ENCODE assay signal across 32 cellular contexts in the genomic region with DNA sequence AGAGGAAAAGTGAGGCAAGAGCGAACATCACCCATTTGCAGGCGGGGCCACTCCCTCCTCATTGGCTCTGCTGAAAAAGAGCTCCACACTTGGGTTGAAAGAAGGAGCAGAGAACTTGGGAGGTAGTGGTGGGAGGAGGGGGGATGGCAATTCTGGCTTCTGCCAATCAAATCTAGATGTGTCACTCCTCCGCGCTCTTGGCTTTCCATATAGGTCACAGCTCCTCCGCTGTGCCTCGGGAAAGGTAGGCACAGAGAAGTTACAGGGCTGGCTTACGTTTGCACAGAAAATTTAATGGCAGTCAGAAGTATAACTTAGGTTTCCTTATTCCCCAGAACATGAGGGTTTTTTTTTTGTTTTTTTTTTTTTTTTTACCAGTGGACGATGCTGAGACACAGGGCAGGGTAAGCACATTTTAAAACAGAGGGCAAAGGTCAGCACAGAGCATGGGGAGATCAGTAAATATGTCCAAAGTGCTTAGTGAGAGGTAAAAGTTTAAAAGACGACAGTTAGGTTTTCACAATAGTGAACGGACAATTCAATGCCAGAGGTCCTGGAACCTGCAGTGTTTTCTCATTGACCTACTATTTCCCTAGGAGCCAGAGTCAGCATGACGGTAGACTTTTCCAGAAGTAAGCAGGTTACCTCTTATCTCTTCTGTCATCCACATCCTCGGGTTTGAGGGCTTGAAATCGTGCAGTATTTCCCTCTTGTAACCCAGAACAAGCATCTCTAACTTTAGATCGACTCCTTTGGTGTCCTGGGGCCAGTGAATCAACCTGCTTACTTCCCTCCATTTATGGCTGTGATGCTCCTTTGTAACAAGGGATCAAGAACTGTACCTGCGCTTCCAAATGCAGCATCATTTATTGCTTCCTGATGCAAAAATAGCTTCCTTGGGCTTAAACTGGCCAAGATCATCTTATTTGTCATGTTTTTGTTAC.
"Had no signal": no experiment of that assay in that cellular context is flagged by ENCODE, and none has a peak within 500 bp of the region (broad histone marks: within the 10 kb centered on the region; RNA-seq: fewer than 3 reads in every experiment).

No MANE protein-coding gene starts in this region.

- FAIRE-seq: astrocyte, bronchial epithelial cell, colon, endometrium, endothelial cell of umbilical vein, frontal cortex had no signal

- DNase-seq: activated B cell treated with CpG ODN at 0.5 μM for 24 hours; activated CD4-positive, alpha-beta T cell treated with anti-CD3 and anti-CD28 coated beads for 48 hours; activated CD4-positive, alpha-beta T cell treated with anti-CD3 and anti-CD28 coated beads, Interleukin-2, amount 50 U/mL, for 1 hour; activated CD4-positive, alpha-beta T cell treated with anti-CD3 and anti-CD28 coated beads, Interleukin-2, amount 50 U/mL, for 48 hours; activated CD8-positive, alpha-beta memory T cell treated with anti-CD3 and anti-CD28 coated beads for 24 hours; activated CD8-positive, alpha-beta T cell treated with anti-CD3 and anti-CD28 coated beads for 36 hours; activated effector memory CD4-positive, alpha-beta T cell treated with Interleukin-2 at 50 U/mL for 16 hours; activated gamma-delta T cell treated with Interleukin-2 at 50 U/mL for 16 hours; activated naive CD4-positive, alpha-beta T cell treated with anti-CD3 and anti-CD28 coated beads, Interleukin-2, amount 50 U/mL, for 16 hours; activated naive CD4-positive, alpha-beta T cell treated with Interleukin-2 at 50 U/mL for 16 hours; activated T-cell treated with anti-CD3 and anti-CD28 coated beads, Interleukin-2, amount 50 U/mL, for 4 hours; amniotic stem cell; anterior cingulate cortex; brain microvascular endothelial cell; cortex of kidney; dermis blood vessel endothelial cell; effector CD4-positive, alpha-beta T cell; foreskin fibroblast; heart left ventricle; T-helper 1 cell; T-helper 17 cell; T1000; WERI-Rb-1 had no signal

- H3K4me3 ChIP-seq: heart left ventricle had no signal

- ATAC-seq: activated CD4-positive, CD25-positive, alpha-beta regulatory T cell treated with anti-CD3 and anti-CD28 coated beads, Interleukin-2, amount 50 U/mL, for 24 hours; activated CD8-positive, alpha-beta T cell treated with anti-CD3 and anti-CD28 coated beads for 36 hours; activated T-cell treated with anti-CD3 and anti-CD28 coated beads, Interleukin-2, amount 50 U/mL, for 4 hours; activated T-helper 17 cell treated with anti-CD3 and anti-CD28 coated beads, Interleukin-2, amount 50 U/mL, for 72 hours; heart left ventricle; T-helper 17 cell had no signal

- H3K36me3 ChIP-seq: brain microvascular endothelial cell, heart left ventricle, WERI-Rb-1 had no signal

- H3K27ac ChIP-seq: brain microvascular endothelial cell, epithelial cell of prostate, heart left ventricle, WERI-Rb-1 had no signal

- H3K27me3 ChIP-seq: brain microvascular endothelial cell, heart left ventricle had no signal
